Comparison of ENCODE assay signal across 27 cellular contexts in genomic region chr2:72289283-72289682, GRCh38.
DNase-seq lines count a peak whose midpoint lies in the region; ATAC-seq and TF ChIP-seq lines count a peak whose summit lies in the region.
"Had no signal": no experiment of that assay in that cellular context is flagged by ENCODE, and none has a peak within 500 bp of the region (broad histone marks: within the 10 kb centered on the region; RNA-seq: fewer than 3 reads in every experiment).

No MANE protein-coding gene starts in this region.

- CTCF ChIA-PET in AG04449 (lab: Yijun Ruan, JAX), result no interaction called here

- TF ChIP-seq CTCF in AG04449 (IDR thresholded peaks at IDR 0.05; ENCODE audit: insufficient read depth, low read length, missing control alignments), result no peak
- no peak for TF ChIP-seq CTCF in fibroblast of mammary gland (conservative IDR thresholded peaks at IDR 0.05; ENCODE audit: control insufficient read depth, insufficient read depth, low read depth, low read length)

- peaks cover 11% of the 10 kb centered on the region for H3K4me1 ChIP-seq in adipocyte (ENCODE audit: control insufficient read depth, insufficient read depth, low read length)
- H3K4me1 ChIP-seq: ascending aorta, stomach, tibial artery had no signal

- H3K4me3 ChIP-seq in AG04449 (ENCODE audit: low read depth, low read length), result no peak overlapping the region
- H3K4me3 ChIP-seq in adipocyte (ENCODE audit: low read length), result no peak overlapping the region
- no peak overlapping the region for H3K4me3 ChIP-seq in fibroblast of mammary gland (ENCODE audit: control insufficient read depth, low read depth, low read length)
- H3K4me3 ChIP-seq: ascending aorta, heart left ventricle, lung, mucosa of descending colon, ovary, smooth muscle cell, stomach, tibial artery had no signal

- H3K9me3 ChIP-seq in adipocyte (ENCODE audit: control insufficient read depth, low read length), result no peaks in the 10 kb centered on the region
- H3K9me3 ChIP-seq: ascending aorta, heart left ventricle, mucosa of descending colon, ovary, stomach, tibial artery had no signal

- H3K36me3 ChIP-seq in adipocyte (ENCODE audit: control insufficient read depth, insufficient read depth, low read length, severe bottlenecking), result no peaks in the 10 kb centered on the region
- H3K36me3 ChIP-seq: ascending aorta, heart left ventricle, ovary, stomach, tibial artery had no signal

- no peak for ATAC-seq in HG03025 (IDR thresholded peaks at IDR 0.05; ENCODE audit: low FRiP score, unreplicated experiment)
- ATAC-seq: activated CD4-positive, CD25-positive, alpha-beta regulatory T cell treated with anti-CD3 and anti-CD28 coated beads, Interleukin-2, amount 50 U/mL, for 24 hours; heart left ventricle; mucosa of descending colon had no signal

- no peak overlapping the region for H3K9ac ChIP-seq in adipocyte (ENCODE audit: low read length)

- POLR2A ChIA-PET in AG04449 (lab: Yijun Ruan, JAX), result no interaction called here

- peak; percentile 40 for DNase-seq in AG04449 (ENCODE audit: low read depth, low spot score)
- DNase-seq in GM04504 (ENCODE audit: low read depth), result peak; percentile 21
- peak; percentile 64 for DNase-seq in adipocyte (ENCODE audit: low read depth)
- DNase-seq in fibroblast of mammary gland (ENCODE audit: low read depth), result peak; percentile 61
- no peak for DNase-seq in OCI-M2 (lab: John Stamatoyannopoulos, UW; ENCODE audit: unreplicated experiment)
- no peak for DNase-seq in middle frontal gyrus (ENCODE audit: extremely low spot score, low spot score)
- no peak for DNase-seq in DMS53 treated with DMSO at 0.1 percent for 48 hours (lab: John Stamatoyannopoulos, UW; ENCODE audit: unreplicated experiment)
- DNase-seq: activated CD4-positive, alpha-beta T cell treated with anti-CD3 and anti-CD28 coated beads, Interleukin-2, amount 50 U/mL, for 48 hours; central memory CD4-positive, alpha-beta T cell; heart left ventricle; mucosa of descending colon; NCI-H1105 treated with DMSO at 0.1 percent for 48 hours; NCI-H2081; NCI-H226; NCI-H748 treated with DMSO at 0.1 percent for 48 hours; nephron progenitor cell; ovary; retina; stimulated activated CD4-positive, alpha-beta T cell treated with anti-CD3 and anti-CD28 coated beads, Interleukin-1b, Interleukin-23, amount 100 ng/mL, for 48 hours; stimulated activated CD8-positive, alpha-beta memory T cell treated with anti-CD3 and anti-CD28 coated beads, Interleukin-4, amount 100 ng/mL, for 48 hours; stomach; tibial artery had no signal

- H3K27me3 ChIP-seq in adipocyte (replicated peaks; ENCODE audit: control insufficient read depth, insufficient read depth, low read length), result no peaks in the 10 kb centered on the region
- H3K27me3 ChIP-seq: ascending aorta, heart left ventricle, ovary, stomach, tibial artery had no signal

Comparison
In these comparisons a context has a peak if more than half of its experiments do, and no peak if none do; other contexts are left out.
1. DNase-seq: peak in AG04449 (single experiment), GM04504 (single experiment), adipocyte (single experiment) and fibroblast of mammary gland (single experiment); none in OCI-M2 (single experiment), middle frontal gyrus (single experiment) and DMS53 treated with DMSO at 0.1 percent for 48 hours (single experiment).